Comparison of ENCODE assay signal across 17 cellular contexts in the genomic region with DNA sequence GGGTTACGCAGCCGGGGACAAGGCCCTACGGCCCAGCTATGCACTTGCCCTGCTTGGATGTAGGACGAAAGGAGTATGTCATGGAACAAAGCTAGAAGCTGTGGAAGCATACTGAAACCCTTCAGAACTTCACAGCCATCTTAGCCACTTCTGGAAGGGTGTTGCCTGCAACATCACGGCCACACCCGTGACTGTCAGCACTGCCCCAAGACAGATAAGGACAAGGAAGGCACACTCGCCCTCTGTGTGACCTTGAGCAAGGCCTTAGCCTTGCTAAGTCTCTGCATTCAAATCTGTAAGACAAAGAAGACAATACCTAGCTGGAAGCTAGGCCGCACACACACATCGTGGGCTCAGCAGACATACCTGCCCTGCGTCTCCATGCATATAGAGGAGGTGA.
"Had no signal": no experiment of that assay in that cellular context is flagged by ENCODE, and none has a peak within 500 bp of the region (broad histone marks: within the 10 kb centered on the region; RNA-seq: fewer than 3 reads in every experiment).

No MANE protein-coding gene starts in this region.

- H3K9me3 ChIP-seq: SK-N-SH had no signal

- FAIRE-seq: RCC 7860 had no signal

- DNase-seq: Karpas-422, KG1, MM.1S, NCI-H1092 treated with DMSO at 0.1 percent for 48 hours, NCI-H1436, NCI-H187, NCI-H2029, NCI-H2171 treated with DMSO at 0.1 percent for 48 hours, NCI-H524, NCI-H526 treated with DMSO at 0.1 percent for 48 hours, NCI-H774, Right ventricle myocardium superior, RPMI8226, SIG-M5, SK-N-SH, SW 1271 had no signal

- H3K4me2 ChIP-seq: SK-N-SH had no signal

- H3K9ac ChIP-seq: SK-N-SH had no signal
